ENCODE assay signal across 15 cellular contexts in genomic region chr6:28693033-28693750, GRCh38.
A peak's percentile ranks its signal among the peaks of the same experiment; 100 is the strongest.
DNase-seq lines count a peak whose midpoint lies in the region; ATAC-seq and TF ChIP-seq lines count a peak whose summit lies in the region.
"Had no signal": no experiment of that assay in that cellular context is flagged by ENCODE, and none has a peak within 500 bp of the region (broad histone marks: within the 10 kb centered on the region; RNA-seq: fewer than 3 reads in every experiment).

No MANE protein-coding gene starts in this region.

- H2AFZ ChIP-seq in mammary epithelial cell (ENCODE audit: low read depth, low read length), result no peak overlapping the region
- no peak overlapping the region for H2AFZ ChIP-seq in mesenchymal stem cell (ENCODE audit: low read depth, low read length)

- no peaks in the 10 kb centered on the region for H4K20me1 ChIP-seq in mammary epithelial cell (ENCODE audit: insufficient read depth, low read length)

- ATAC-seq in GM19324 (IDR thresholded peaks at IDR 0.05; ENCODE audit: low FRiP score, unreplicated experiment), result no peak
- ATAC-seq: natural killer cell treated with Interleukin-12 subunit alpha and Interleukin-12 subunit beta and Interleukin-15 and Interleukin-18, amount 100 ng/mL, for 72 hours; T-helper 17 cell had no signal

- no peaks in the 10 kb centered on the region for H3K9me3 ChIP-seq in mammary epithelial cell (replicated peaks; ENCODE audit: insufficient read depth, low read length)
- H3K9me3 ChIP-seq in breast epithelium, result no peaks in the 10 kb centered on the region
- H3K9me3 ChIP-seq in ectodermal cell (ENCODE audit: control insufficient read depth, low read length), result no peaks in the 10 kb centered on the region
- H3K9me3 ChIP-seq in BE2C, result no peaks in the 10 kb centered on the region
- H3K9me3 ChIP-seq in mesenchymal stem cell (ENCODE audit: control insufficient read depth, low read length), result no peaks in the 10 kb centered on the region

- CTCF ChIA-PET in mammary epithelial cell (lab: Charles Lee; ENCODE audit: low non-redundant PET), result no interaction called here

- TF ChIP-seq CTCF in mammary epithelial cell (conservative IDR thresholded peaks at IDR 0.05 in 1 of 2, IDR thresholded peaks at IDR 0.05 in 1 of 2; ENCODE audit: extremely low read depth in 1 of 2, insufficient read depth in 1 of 2, low read depth in 1 of 2, low read length in 2 of 2) (no peak), breast epithelium (IDR thresholded peaks at IDR 0.05) (no peak), BE2C (IDR thresholded peaks at IDR 0.05; ENCODE audit: low read depth, low read length) (no peak)

- no peak overlapping the region for H2BK12ac ChIP-seq in mesenchymal stem cell (ENCODE audit: low read length in 2 of 2)

- H3K27me3 ChIP-seq in mammary epithelial cell (ENCODE audit: insufficient read depth, low read length), result no peaks in the 10 kb centered on the region
- H3K27me3 ChIP-seq in breast epithelium, result peaks cover 0 to 46% of the 10 kb centered on the region in 2 donors
- H3K27me3 ChIP-seq in ectodermal cell (ENCODE audit: control insufficient read depth, insufficient read depth, low read length, poor library complexity, severe bottlenecking), result peaks cover 20% of the 10 kb centered on the region
- H3K27me3 ChIP-seq in BE2C, result peaks cover 35% of the 10 kb centered on the region
- peaks cover 48 to 54% of the 10 kb centered on the region in 2 experiments for H3K27me3 ChIP-seq in mesenchymal stem cell (ENCODE audit: control insufficient read depth in 1 of 2, insufficient read depth in 1 of 2, low read length in 2 of 2)

- no peak overlapping the region for H2BK120ac ChIP-seq in mesenchymal stem cell (ENCODE audit: low read depth, low read length)

- in situ Hi-C loops in mammary epithelial cell (cut with MboI; ENCODE audit: low sequenced_read_pairs in 2 of 2), result loop anchor here (10.0 to 25.0 kb wide), 3 partner anchors 206 to 322 kb away; partner anchors contain the start of gene ZNF311 (in 1 of the 2)

- no peaks in the 10 kb centered on the region for H3K79me2 ChIP-seq in mammary epithelial cell (ENCODE audit: insufficient read depth, low read length)

- H3K36me3 ChIP-seq in mammary epithelial cell (ENCODE audit: insufficient read depth, low read length), result no peaks in the 10 kb centered on the region
- no peaks in the 10 kb centered on the region for H3K36me3 ChIP-seq in breast epithelium
- H3K36me3 ChIP-seq in ectodermal cell (ENCODE audit: control insufficient read depth, insufficient read depth, low read length), result no peaks in the 10 kb centered on the region
- H3K36me3 ChIP-seq in BE2C, result no peaks in the 10 kb centered on the region
- no peaks in the 10 kb centered on the region for H3K36me3 ChIP-seq in mesenchymal stem cell (ENCODE audit: control insufficient read depth in 1 of 2, insufficient read depth in 2 of 2, low read depth in 1 of 2, low read length in 2 of 2)

- H3K4me1 ChIP-seq in mammary epithelial cell (ENCODE audit: insufficient read depth, low read length) (no peaks in the 10 kb centered on the region), breast epithelium (no peaks in the 10 kb centered on the region), ectodermal cell (ENCODE audit: control insufficient read depth, insufficient read depth, low read length) (peaks cover 9% of the 10 kb centered on the region), BE2C (no peaks in the 10 kb centered on the region), mesenchymal stem cell (ENCODE audit: control insufficient read depth, insufficient read depth, low read depth, low read length) (no peaks in the 10 kb centered on the region)

- H3K4me3 ChIP-seq in mammary epithelial cell (replicated peaks in 1 of 3; ENCODE audit: insufficient read depth in 1 of 3, low read depth in 2 of 3, low read length in 3 of 3) (no peak overlapping the region), breast epithelium (no peak overlapping the region), ectodermal cell (ENCODE audit: insufficient read depth, low read depth, low read length) (peak overlapping the region; percentile 18), BE2C (ENCODE audit: low read depth, low read length) (no peak overlapping the region), mesenchymal stem cell (ENCODE audit: insufficient read depth in 1 of 2, low read depth in 1 of 2, low read length in 2 of 2) (peak overlapping the region in 1 of 2 experiments; percentile 30)

- H3K4me2 ChIP-seq in mammary epithelial cell (ENCODE audit: insufficient read depth, low read depth, low read length) (no peak overlapping the region), mesenchymal stem cell (ENCODE audit: low read length, poor library complexity, severe bottlenecking) (no peak overlapping the region)

- H4K91ac ChIP-seq in mesenchymal stem cell (ENCODE audit: low read length), result no peak overlapping the region

- H4K8ac ChIP-seq in mesenchymal stem cell (ENCODE audit: low read length), result no peak overlapping the region

- no peak overlapping the region for H2AK5ac ChIP-seq in mesenchymal stem cell (ENCODE audit: low read length, severe bottlenecking)

- H3K79me1 ChIP-seq in mesenchymal stem cell (replicated peaks; ENCODE audit: low read length, poor library complexity, severe bottlenecking), result no peaks in the 10 kb centered on the region

- DNase-seq in mammary epithelial cell (peak; percentile 16), breast epithelium (ENCODE audit: low spot score in 2 of 2) (no peak), iris pigment epithelial cell (ENCODE audit: low read depth) (peak; percentile 28), NCI-H1105 treated with DMSO at 0.1 percent for 48 hours (lab: John Stamatoyannopoulos, UW) (no peak), BE2C (no peak), mesenchymal stem cell (no peak)
- DNase-seq: activated CD4-positive, alpha-beta T cell treated with anti-CD3 and anti-CD28 coated beads for 4 hours; Calu3; effector CD4-positive, alpha-beta T cell; NCI-H2029 treated with DMSO at 0.1 percent for 48 hours; NCI-H748 treated with DMSO at 0.1 percent for 48 hours; T-helper 17 cell had no signal

- H3K14ac ChIP-seq in mesenchymal stem cell (ENCODE audit: low read length in 2 of 2), result no peak overlapping the region

- dilution Hi-C loops in mammary epithelial cell (cut with HindIII; ENCODE audit: low sequenced_read_pairs), result no loop called here

- WGBS in mammary epithelial cell (ENCODE audit: low coverage, missing lambda C conversion rate), result 89% methylated on average over 21 of the region's 23 CpGs
- 77 to 79% methylated on average over 23 of the region's 23 CpGs for WGBS in ectodermal cell, 2 experiments
- 58% methylated on average over 23 of the region's 23 CpGs for WGBS in mesenchymal stem cell

- H3K9ac ChIP-seq in mammary epithelial cell (ENCODE audit: insufficient read depth, low read length), result no peak overlapping the region
- no peak overlapping the region for H3K9ac ChIP-seq in mesenchymal stem cell (ENCODE audit: low read length)

- no peak overlapping the region for H2BK15ac ChIP-seq in mesenchymal stem cell (ENCODE audit: low read depth, poor library complexity, severe bottlenecking)

- no peak overlapping the region for H2BK5ac ChIP-seq in mesenchymal stem cell (ENCODE audit: low read depth, low read length, poor library complexity, severe bottlenecking)

- intact Hi-C loops in mammary epithelial cell (cut with micrococcal nuclease) (no loop called here), breast epithelium (cut with DNase I; ENCODE audit: low total_unique reads) (no loop called here)

- H3K18ac ChIP-seq in mesenchymal stem cell (ENCODE audit: low read depth in 1 of 2, low read length in 2 of 2), result no peak overlapping the region

- H3K27ac ChIP-seq in mammary epithelial cell (ENCODE audit: insufficient read depth, low read depth, low read length) (no peak overlapping the region), breast epithelium (no peak overlapping the region), ectodermal cell (ENCODE audit: insufficient read depth, low read depth, low read length, poor library complexity, severe bottlenecking) (no peak overlapping the region), mesenchymal stem cell (ENCODE audit: low read length, poor library complexity, severe bottlenecking) (no peak overlapping the region)

- no peak for TF ChIP-seq POLR2A in breast epithelium (IDR thresholded peaks at IDR 0.05)

- no peak overlapping the region for H3K4ac ChIP-seq in mesenchymal stem cell (ENCODE audit: low read depth in 1 of 2, low read length in 2 of 2)

- no TSS peak for BruUV-seq in mammary epithelial cell (replicated peaks; lab: Mats Ljungman, UMichigan)

- H3K23ac ChIP-seq in mesenchymal stem cell (ENCODE audit: low read length in 2 of 2), result no peak overlapping the region

Comparison
In these comparisons a context has a peak if more than half of its experiments do, and no peak if none do; other contexts are left out.
1. DNase-seq: peak in mammary epithelial cell (single experiment) and iris pigment epithelial cell (single experiment); none in breast epithelium (0 of 2), NCI-H1105 treated with DMSO at 0.1 percent for 48 hours (single experiment), BE2C (single experiment) and mesenchymal stem cell (single experiment).